In genomic region chr3:58414538-58415197, GRCh38 we compare ENCODE assay signal across 8 cellular contexts. TPM values are rescaled to one million over a fixed set of nuclear protein-coding genes. Genes with fewer than 3 reads are reported as not detected.
A peak's percentile ranks its signal among the peaks of the same experiment; 100 is the strongest.
DNase-seq lines count a peak whose midpoint lies in the region; ATAC-seq and TF ChIP-seq lines count a peak whose summit lies in the region.

No MANE protein-coding gene starts in this region.

- CTCF ChIA-PET in activated CD4-positive, alpha-beta T cell treated with anti-CD3 and anti-CD28 coated beads, Interleukin-2, amount 10 ng/mL, durations not matched to agents 7 days and 5 days (lab: Charles Lee) = interaction anchor here (1.0 to 2.4 kb wide), 11 partner anchors 15 to 119 kb away, joined by 3 to 13 read pairs (median 4); partner anchors contain the start of genes HTD2 and RPP14

- no peak overlapping the region for H3K27ac ChIP-seq in tibial artery

- POLR2A ChIA-PET in activated CD4-positive, alpha-beta T cell treated with anti-CD3 and anti-CD28 coated beads, Interleukin-2, amount 10 ng/mL, durations not matched to agents 7 days and 5 days (lab: Charles Lee) = interaction anchor here (1.0 to 1.1 kb wide), 2 partner anchors 81 to 108 kb away, joined by 3 to 5 read pairs; partner anchors contain the start of gene HTD2

- H3K27ac Mint-ChIP-seq in activated CD4-positive, alpha-beta T cell treated with anti-CD3 and anti-CD28 coated beads, Interleukin-2, amount 10 ng/mL, durations not matched to agents 7 days and 5 days = no peak overlapping the region

- H3K9me3 ChIP-seq in tibial artery = no peaks in the 10 kb centered on the region

- peak; percentile 77 for TF ChIP-seq CTCF in tibial artery (IDR thresholded peaks at IDR 0.05)

- H3K27me3 ChIP-seq in tibial artery = no peaks in the 10 kb centered on the region

- intact Hi-C loops in tibial artery (cut with DNase I; ENCODE audit: low total_unique reads) = loop anchor here (5.0 kb wide), 1 partner anchor 92 kb away; no protein-coding TSS in a partner anchor

- H3K4me3 Mint-ChIP-seq in activated CD4-positive, alpha-beta T cell treated with anti-CD3 and anti-CD28 coated beads, Interleukin-2, amount 10 ng/mL, durations not matched to agents 7 days and 5 days = no peak overlapping the region

- H3K9me3 Mint-ChIP-seq in activated CD4-positive, alpha-beta T cell treated with anti-CD3 and anti-CD28 coated beads, Interleukin-2, amount 10 ng/mL, durations not matched to agents 7 days and 5 days = no peaks in the 10 kb centered on the region

- DNase-seq in AML-193 (lab: John Stamatoyannopoulos, UW) = peak; percentile 82 to 86
- peak; percentile 52 for DNase-seq in NCI-H2171 treated with DMSO at 0.1 percent for 48 hours (lab: John Stamatoyannopoulos, UW)
- DNase-seq in activated CD4-positive, alpha-beta T cell treated with anti-CD3 and anti-CD28 coated beads, Interleukin-2, amount 10 ng/mL, durations not matched to agents 7 days and 5 days = peak; percentile 75
- DNase-seq in epidermal melanocyte (ENCODE audit: insufficient read length, low spot score) = peak; percentile 72
- DNase-seq in myocyte (ENCODE audit: low read depth) = peak; percentile 78
- peak in 1 of 2 donors; percentile 49 for DNase-seq in tibial artery
- no peak for DNase-seq in NK-92 treated with Interleukin-12 subunit alpha and Interleukin-12 subunit beta, amount 100 ng/mL, for 24 hours (lab: John Stamatoyannopoulos, UW)

- peaks cover 11 to 42% (median 26%) of the 10 kb centered on the region in 3 donors for H3K36me3 ChIP-seq in tibial artery

- peak; percentile 48 for ATAC-seq in GM18867 (IDR thresholded peaks at IDR 0.05; ENCODE audit: unreplicated experiment)

- no peaks in the 10 kb centered on the region for H3K27me3 Mint-ChIP-seq in activated CD4-positive, alpha-beta T cell treated with anti-CD3 and anti-CD28 coated beads, Interleukin-2, amount 10 ng/mL, durations not matched to agents 7 days and 5 days

- H3K4me1 Mint-ChIP-seq in activated CD4-positive, alpha-beta T cell treated with anti-CD3 and anti-CD28 coated beads, Interleukin-2, amount 10 ng/mL, durations not matched to agents 7 days and 5 days = peaks cover 6% of the 10 kb centered on the region

- peaks cover 0 to 4% (median 2%) of the 10 kb centered on the region in 4 donors for H3K4me1 ChIP-seq in tibial artery

- peaks cover 11% of the 10 kb centered on the region for H3K36me3 Mint-ChIP-seq in activated CD4-positive, alpha-beta T cell treated with anti-CD3 and anti-CD28 coated beads, Interleukin-2, amount 10 ng/mL, durations not matched to agents 7 days and 5 days (ENCODE audit: low read depth)

- no peak overlapping the region for H3K4me3 ChIP-seq in tibial artery

RNA-seq across cellular contexts. Expression of gene PDHB, which starts 19.0 kb away (rescaled TPM):
- total RNA-seq in activated CD4-positive, alpha-beta T cell treated with anti-CD3 and anti-CD28 coated beads, Interleukin-2, amount 10 ng/mL, durations not matched to agents 7 days and 5 days = 10 to 100 TPM; 47.6 to 50.6 TPM
- 196 and 319 TPM in 2 replicates for total RNA-seq in myocyte
- polyA plus RNA-seq in myocyte (2012) = 124 TPM
